In the genomic region with DNA sequence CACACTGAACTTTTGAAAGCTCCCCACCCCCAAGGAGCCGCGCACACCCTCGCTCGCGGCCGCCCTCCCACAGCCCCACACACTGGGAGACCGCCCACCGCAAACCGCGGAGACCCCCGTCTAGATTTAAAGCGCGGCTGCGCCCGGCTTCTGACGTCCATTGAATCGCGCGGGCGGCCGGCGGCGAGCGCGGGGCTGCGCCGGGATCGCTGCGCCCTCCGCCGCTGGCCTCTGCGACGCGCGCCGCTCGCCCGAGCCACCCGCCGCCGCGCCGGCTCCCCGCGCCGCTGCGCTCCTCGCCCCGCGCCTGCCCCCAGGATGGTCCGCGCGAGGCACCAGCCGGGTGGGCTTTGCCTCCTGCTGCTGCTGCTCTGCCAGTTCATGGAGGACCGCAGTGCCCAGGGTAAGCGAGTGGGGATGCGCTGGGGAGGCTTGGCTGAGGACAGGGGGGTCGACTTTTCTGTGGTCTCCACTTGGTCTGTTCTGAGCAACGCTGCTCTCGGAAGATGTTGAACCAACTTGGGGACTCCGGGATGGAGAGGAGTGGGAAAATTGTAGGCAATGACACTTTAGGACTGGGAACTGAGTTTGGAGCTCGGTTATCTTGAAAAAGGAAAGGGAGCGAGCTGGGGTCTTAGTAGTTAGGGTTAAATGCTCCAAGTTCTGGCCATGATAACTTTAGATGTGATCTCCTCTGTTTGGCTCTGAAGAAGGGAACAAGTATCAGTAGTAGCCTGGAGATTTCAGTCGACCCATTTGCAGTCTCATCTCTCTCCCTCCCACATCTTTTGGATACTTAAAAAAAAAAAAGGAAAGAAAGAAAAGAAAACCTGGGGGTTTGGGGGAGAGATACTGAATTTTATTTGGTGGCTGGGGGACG, we compare ENCODE assay signal across 8 cellular contexts. TPM values are rescaled to one million over a fixed set of nuclear protein-coding genes. Genes with fewer than 3 reads are reported as not detected.
DNase-seq lines count a peak whose midpoint lies in the region; ATAC-seq and TF ChIP-seq lines count a peak whose summit lies in the region.

Gene FST (plus strand): TSS at position 156 of the 880 bp plus-strand sequence. CDS start 163 bp downstream, at position 319.

- no peak for TF ChIP-seq CTCF in SU-DHL-6 (IDR thresholded peaks at IDR 0.05; ENCODE audit: insufficient read depth, low read length, poor library complexity, severe bottlenecking)
- no peak for TF ChIP-seq CTCF in epithelial cell of esophagus (IDR thresholded peaks at IDR 0.05; ENCODE audit: insufficient read depth, low read depth, low read length, missing control alignments)

- H3K4me1 Mint-ChIP-seq in activated naive CD4-positive, alpha-beta T cell treated with anti-CD3 and anti-CD28 coated beads for 36 hours (ENCODE audit: low read depth): peaks cover 15% of the 10 kb centered on the region

- H3K27me3 Mint-ChIP-seq in activated naive CD4-positive, alpha-beta T cell treated with anti-CD3 and anti-CD28 coated beads for 36 hours (ENCODE audit: low read depth): peaks cover 45% of the 10 kb centered on the region

- intact Hi-C loops in activated naive CD4-positive, alpha-beta T cell treated with anti-CD3 and anti-CD28 coated beads for 36 hours (cut with micrococcal nuclease): loop anchor here (5.0 kb wide), 1 partner anchor 937 kb away; no protein-coding TSS in a partner anchor

- no peak within 1 kb of the TSS for H3K27ac Mint-ChIP-seq in activated naive CD4-positive, alpha-beta T cell treated with anti-CD3 and anti-CD28 coated beads for 36 hours

- CTCF ChIA-PET in activated naive CD4-positive, alpha-beta T cell treated with anti-CD3 and anti-CD28 coated beads for 36 hours (lab: Charles Lee): interaction anchor here (0.6 to 1.8 kb wide), 7 partner anchors 13 to 754 kb away, joined by 3 to 5 read pairs (median 3); no protein-coding TSS in a partner anchor

- H3K9me3 ChIP-seq in SU-DHL-6 (ENCODE audit: insufficient read depth, low read length): no peaks in the 10 kb centered on the region

- no peaks in the 10 kb centered on the region for H3K36me3 ChIP-seq in SU-DHL-6 (ENCODE audit: low read length)

- no peak for DNase-seq in activated naive CD4-positive, alpha-beta T cell treated with anti-CD3 and anti-CD28 coated beads for 36 hours
- no peak for DNase-seq in activated naive CD4-positive, alpha-beta T cell (lab: John Stamatoyannopoulos, UW)
- DNase-seq in epithelial cell of esophagus (ENCODE audit: low read depth) (no peak), myocyte (ENCODE audit: low read depth) (peak; percentile 72)

- H4K20me1 ChIP-seq in SU-DHL-6 (ENCODE audit: low read depth, low read length): no peaks in the 10 kb centered on the region

- no peaks in the 10 kb centered on the region for H3K79me2 ChIP-seq in SU-DHL-6 (ENCODE audit: insufficient read depth, low read length)

- peaks cover 14% of the 10 kb centered on the region for H3F3A ChIP-seq in SU-DHL-6 (ENCODE audit: insufficient read depth)

- peak within 1 kb of the TSS; percentile 61 for H3K9ac ChIP-seq in SU-DHL-6 (ENCODE audit: low read length)

- H3K4me2 ChIP-seq in SU-DHL-6 (ENCODE audit: low read depth, low read length, poor library complexity, severe bottlenecking): peak within 1 kb of the TSS; percentile 84

- H2AFZ ChIP-seq in SU-DHL-6 (ENCODE audit: low read depth, low read length, severe bottlenecking): peak within 1 kb of the TSS; percentile 97

- H3K9me2 ChIP-seq in SU-DHL-6 (replicated peaks; ENCODE audit: insufficient read depth, low read length): no peaks in the 10 kb centered on the region

- H3K4me3 Mint-ChIP-seq in activated naive CD4-positive, alpha-beta T cell treated with anti-CD3 and anti-CD28 coated beads for 36 hours: peak within 1 kb of the TSS; percentile 77

- H3K4me3 ChIP-seq in SU-DHL-6 (ENCODE audit: insufficient read depth, low read length, poor library complexity, severe bottlenecking) (peak within 1 kb of the TSS; percentile 54), epithelial cell of esophagus (ENCODE audit: low read length) (peak within 1 kb of the TSS; percentile 73)

- no peak for ATAC-seq in GM19395 (IDR thresholded peaks at IDR 0.05; ENCODE audit: unreplicated experiment)
- ATAC-seq in HG02798 (IDR thresholded peaks at IDR 0.05; ENCODE audit: poor library complexity, unreplicated experiment): no peak
- ATAC-seq in GM19035 (IDR thresholded peaks at IDR 0.05; ENCODE audit: unreplicated experiment): no peak

- H3K36me3 Mint-ChIP-seq in activated naive CD4-positive, alpha-beta T cell treated with anti-CD3 and anti-CD28 coated beads for 36 hours (ENCODE audit: low read depth): no peaks in the 10 kb centered on the region

- no peaks in the 10 kb centered on the region for H3K27me3 ChIP-seq in SU-DHL-6 (ENCODE audit: low read length)

- peak within 1 kb of the TSS; percentile 71 for H3K27ac ChIP-seq in SU-DHL-6 (ENCODE audit: low read depth, low read length)

- H3K9me3 Mint-ChIP-seq in activated naive CD4-positive, alpha-beta T cell treated with anti-CD3 and anti-CD28 coated beads for 36 hours: no peaks in the 10 kb centered on the region

RNA-seq across cellular contexts. Expression of gene FST, which starts in this region (rescaled TPM):
- total RNA-seq in activated naive CD4-positive, alpha-beta T cell treated with anti-CD3 and anti-CD28 coated beads for 36 hours: under 1 TPM in 1 of 2 experiments, not detected in 1; 0.36 TPM
- total RNA-seq in myocyte: 29.9 and 75.0 TPM in 2 replicates
- polyA plus RNA-seq in myocyte (2012): 42.6 TPM

Comparison
In these comparisons a context has a peak if more than half of its experiments do, and no peak if none do; other contexts are left out.
1. RNA of gene FST (total RNA-seq): 29.9 to 75.0 TPM in myocyte; 0.36 TPM in activated naive CD4-positive, alpha-beta T cell treated with anti-CD3 and anti-CD28 coated beads for 36 hours; every median in the first group is over 10 times any median in the second.